In the genomic region with DNA sequence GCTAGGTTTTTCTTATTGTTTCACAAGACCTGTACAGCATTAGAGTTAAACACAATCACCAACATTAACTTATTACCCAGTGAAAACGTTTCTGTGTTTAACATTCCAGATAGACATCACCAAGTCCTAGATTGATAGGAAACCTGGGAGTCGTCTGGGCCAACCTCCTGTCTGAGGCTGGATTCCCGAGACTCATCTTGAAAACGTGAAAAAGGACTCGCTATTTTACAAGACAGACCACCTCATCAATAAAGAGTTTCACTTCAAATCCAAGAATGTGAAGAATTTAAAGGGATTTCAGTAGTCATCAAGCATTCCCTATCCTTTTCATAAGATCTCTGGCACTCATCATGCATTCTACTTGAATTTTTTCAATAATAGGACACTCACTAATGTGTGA, we compare ENCODE assay signal across 27 cellular contexts.
"Had no signal": no experiment of that assay in that cellular context is flagged by ENCODE, and none has a peak within 500 bp of the region (broad histone marks: within the 10 kb centered on the region; RNA-seq: fewer than 3 reads in every experiment).

No MANE protein-coding gene starts in this region.

- H3K36me3 Mint-ChIP-seq: activated naive CD8-positive, alpha-beta T cell treated with anti-CD3 and anti-CD28 coated beads for 36 hours; natural killer cell treated with Interleukin-12 subunit alpha and Interleukin-12 subunit beta and Interleukin-15 and Interleukin-18, amount 100 ng/mL, for 72 hours had no signal

- H3K27me3 Mint-ChIP-seq: activated B cell treated with CpG ODN at 0.5 μM for 24 hours had no signal

- ATAC-seq: activated T-cell treated with anti-CD3 and anti-CD28 coated beads, Interleukin-2, amount 50 U/mL, for 4 hours; gastroesophageal sphincter; left lung; natural killer cell treated with Interleukin-12 subunit alpha and Interleukin-12 subunit beta and Interleukin-15 and Interleukin-18, amount 100 ng/mL, for 72 hours; right cardiac atrium had no signal

- H3K27me3 ChIP-seq: gastroesophageal sphincter, left lung, ovary, tibial artery, uterus had no signal

- DNase-seq: activated B cell treated with CpG ODN at 0.5 μM for 24 hours; activated CD4-positive, alpha-beta T cell treated with anti-CD3 and anti-CD28 coated beads for 4 hours; activated CD4-positive, alpha-beta T cell treated with anti-CD3 and anti-CD28 coated beads, Interleukin-2, amount 50 U/mL, for 48 hours; activated CD8-positive, alpha-beta memory T cell treated with anti-CD3 and anti-CD28 coated beads, Interleukin-2, amount 50 U/mL, for 48 hours; activated naive CD4-positive, alpha-beta T cell treated with Interleukin-2 at 50 U/mL for 16 hours; activated naive CD8-positive, alpha-beta T cell treated with anti-CD3 and anti-CD28 coated beads for 36 hours; activated T-cell treated with anti-CD3 and anti-CD28 coated beads, Interleukin-2, amount 50 U/mL, for 4 hours; amniotic stem cell; cerebellar nuclear complex; head of caudate nucleus; kidney glomerular epithelial cell; left lung; ovary; right cardiac atrium; stimulated activated CD4-positive, alpha-beta T cell treated with anti-CD3 and anti-CD28 coated beads, Interleukin-1b, Interleukin-23, amount 100 ng/mL, for 48 hours; substantia nigra; T-helper 1 cell; tibial artery; uterus had no signal

- H3K4me3 ChIP-seq: coronary artery, gastroesophageal sphincter, left lung, lung, ovary, tibial artery, uterus had no signal

- H3K4me1 Mint-ChIP-seq: activated B cell treated with CpG ODN at 0.5 μM for 24 hours; activated naive CD8-positive, alpha-beta T cell treated with anti-CD3 and anti-CD28 coated beads for 36 hours had no signal

- H3K27ac ChIP-seq: coronary artery, epithelial cell of prostate, gastroesophageal sphincter, left lung, ovary, tibial artery, uterus had no signal

- H3K36me3 ChIP-seq: gastroesophageal sphincter, left lung, ovary, tibial artery, uterus had no signal

- H3K4me3 Mint-ChIP-seq: activated B cell treated with CpG ODN at 0.5 μM for 24 hours; activated naive CD8-positive, alpha-beta T cell treated with anti-CD3 and anti-CD28 coated beads for 36 hours; activated T-cell treated with anti-CD3 and anti-CD28 coated beads, Interleukin-2, amount 50 U/mL, for 4 hours; natural killer cell treated with Interleukin-12 subunit alpha and Interleukin-12 subunit beta and Interleukin-15 and Interleukin-18, amount 100 ng/mL, for 72 hours; stimulated activated naive CD8-positive, alpha-beta T cell treated with anti-CD3 and anti-CD28 coated beads, Interleukin-15, Interleukin-2, amounts not matched to agents 100 ng/mL and 50 ng/mL, for 24 hours had no signal

- H3K27ac Mint-ChIP-seq: activated B cell treated with CpG ODN at 0.5 μM for 24 hours; activated naive CD8-positive, alpha-beta T cell treated with anti-CD3 and anti-CD28 coated beads for 36 hours; activated T-helper 2 cell treated with anti-CD3 and anti-CD28 coated beads, Interferon-gamma antibody, Interleukin-2, Interleukin-4, amounts not matched to agents 10 μg/mL and 5 μg/mL and 100 μg/mL, durations not matched to agents 14 hours and 24 hours and 36 hours; natural killer cell treated with Interleukin-12 subunit alpha and Interleukin-12 subunit beta and Interleukin-15 and Interleukin-18, amount 100 ng/mL, for 72 hours; stimulated activated naive CD8-positive, alpha-beta T cell treated with anti-CD3 and anti-CD28 coated beads, Interleukin-15, Interleukin-2, amounts not matched to agents 100 ng/mL and 50 ng/mL, for 24 hours had no signal

- H3K9me3 Mint-ChIP-seq: natural killer cell treated with Interleukin-12 subunit alpha and Interleukin-12 subunit beta and Interleukin-15 and Interleukin-18, amount 100 ng/mL, for 72 hours had no signal

- H3K4me1 ChIP-seq: gastroesophageal sphincter, left lung, uterus had no signal

- FAIRE-seq: bronchial epithelial cell had no signal

- H3K9me3 ChIP-seq: ovary, tibial artery, uterus had no signal
